ENCODE assay signal across 8 cellular contexts in the genomic region with DNA sequence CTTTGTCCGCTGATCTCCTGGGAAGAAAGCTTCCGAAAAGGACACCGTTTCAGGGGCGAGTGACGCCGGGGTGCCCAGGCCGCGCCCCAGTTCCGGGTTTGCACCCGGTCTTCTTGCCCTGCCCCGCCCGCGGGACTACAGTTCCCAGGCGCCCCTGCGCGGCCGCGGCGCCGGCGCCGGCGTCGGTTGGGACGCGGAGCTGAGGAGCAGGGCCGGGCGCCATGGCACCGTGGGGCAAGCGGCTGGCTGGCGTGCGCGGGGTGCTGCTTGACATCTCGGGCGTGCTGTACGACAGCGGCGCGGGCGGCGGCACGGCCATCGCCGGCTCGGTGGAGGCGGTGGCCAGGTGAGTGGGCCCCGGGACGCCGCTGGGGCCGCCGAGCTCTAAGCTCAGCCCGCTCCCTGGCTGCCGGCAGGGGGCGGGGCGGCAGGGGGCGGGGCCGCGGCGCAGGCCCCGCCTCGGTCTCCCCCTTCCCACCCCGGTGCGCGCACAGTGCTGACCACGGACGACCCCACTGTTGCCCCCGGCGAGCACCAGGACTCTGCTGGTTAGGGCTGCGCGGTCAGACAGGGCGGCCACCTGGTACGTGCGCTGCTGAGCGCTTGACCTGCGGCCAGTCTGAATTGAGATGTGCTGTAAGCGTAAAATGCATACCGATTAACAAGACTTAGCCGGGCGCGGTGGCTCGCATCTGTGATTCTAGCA. TPM values are rescaled to one million over a fixed set of nuclear protein-coding genes. Genes with fewer than 3 reads are reported as not detected.
DNase-seq lines count a peak whose midpoint lies in the region; ATAC-seq and TF ChIP-seq lines count a peak whose summit lies in the region.

A gene with protein sequence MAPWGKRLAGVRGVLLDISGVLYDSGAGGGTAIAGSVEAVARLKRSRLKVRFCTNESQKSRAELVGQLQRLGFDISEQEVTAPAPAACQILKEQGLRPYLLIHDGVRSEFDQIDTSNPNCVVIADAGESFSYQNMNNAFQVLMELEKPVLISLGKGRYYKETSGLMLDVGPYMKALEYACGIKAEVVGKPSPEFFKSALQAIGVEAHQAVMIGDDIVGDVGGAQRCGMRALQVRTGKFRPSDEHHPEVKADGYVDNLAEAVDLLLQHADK (plus strand): TSS at position 182 of the 706 bp plus-strand sequence. CDS start 40 bp downstream, at position 222.

- ATAC-seq in HG03159 (IDR thresholded peaks at IDR 0.05; ENCODE audit: unreplicated experiment) (peak; percentile 92), lower lobe of right lung (peak; percentile 97 to 99)

- H3K4me1 ChIP-seq in duodenal mucosa (ENCODE audit: control insufficient read depth in 1 of 2, insufficient read depth in 2 of 2, low read length in 2 of 2): peaks cover 12 to 18% of the 10 kb centered on the region in 2 donors
- H3K4me1 ChIP-seq in lower lobe of right lung: peaks cover 13% of the 10 kb centered on the region

- peak; percentile 47 for TF ChIP-seq CTCF in lower lobe of right lung (IDR thresholded peaks at IDR 0.05)

- H3K4me3 ChIP-seq in duodenal mucosa (ENCODE audit: low read depth in 1 of 2, low read length in 2 of 2) (peak within 1 kb of the TSS; percentile 82 to 92), lower lobe of right lung (peak within 1 kb of the TSS; percentile 74)

- intact Hi-C loops in lower lobe of right lung (cut with DNase I): no loop called here

- H3K27ac ChIP-seq in duodenal mucosa (ENCODE audit: low read depth, low read length) (peak within 1 kb of the TSS; percentile 84), lower lobe of right lung (peak within 1 kb of the TSS; percentile 76)

- H3K9ac ChIP-seq in duodenal mucosa (ENCODE audit: low read depth in 1 of 2, low read length in 2 of 2): peak within 1 kb of the TSS; percentile 41 to 76

- peaks cover 0 to 5% of the 10 kb centered on the region in 2 donors for H3K27me3 ChIP-seq in duodenal mucosa (ENCODE audit: control insufficient read depth in 1 of 2, insufficient read depth in 2 of 2, low read length in 2 of 2)
- no peaks in the 10 kb centered on the region for H3K27me3 ChIP-seq in lower lobe of right lung (ENCODE audit: low read depth)

- H3K9me3 ChIP-seq in duodenal mucosa (ENCODE audit: control insufficient read depth in 1 of 2, low read length in 2 of 2) (no peaks in the 10 kb centered on the region), lower lobe of right lung (no peaks in the 10 kb centered on the region)

- TF ChIP-seq POLR2A in GM18951 (IDR thresholded peaks at IDR 0.05; ENCODE audit: extremely low read depth, insufficient read depth, insufficient read length): peak; percentile 70

- DNase-seq in Ammon's horn (ENCODE audit: low spot score): peak; percentile 85
- DNase-seq in NCI-H526 (lab: John Stamatoyannopoulos, UW): peak; percentile 7 to 79
- DNase-seq in activated CD4-positive, alpha-beta T cell treated with anti-CD3 and anti-CD28 coated beads, Interleukin-2, amount 50 U/mL, for 4 hours: peak; percentile 77 to 80
- DNase-seq in lower lobe of right lung: peak; percentile 94
- DNase-seq in stimulated activated CD4-positive, alpha-beta T cell treated with anti-CD3 and anti-CD28 coated beads, Interleukin-4, amount 100 ng/mL, for 48 hours (ENCODE audit: low read depth in 2 of 2): peak; percentile 83 to 85

- in situ Hi-C loops in GM18951 (cut with MboI; ENCODE audit: low sequenced_read_pairs, unreplicated experiment): no loop called here

- H3K36me3 ChIP-seq in duodenal mucosa (ENCODE audit: control insufficient read depth in 1 of 2, insufficient read depth in 2 of 2, low read length in 2 of 2): no peaks in the 10 kb centered on the region
- no peaks in the 10 kb centered on the region for H3K36me3 ChIP-seq in lower lobe of right lung

RNA-seq across cellular contexts. Expression of the gene that starts here (rescaled TPM):
- total RNA-seq in lower lobe of right lung: 17.8 TPM

Comparison
In these comparisons a context has a peak if more than half of its experiments do, and no peak if none do; other contexts are left out.
1. Peak in every context shown above with its lines: DNase-seq, ATAC-seq, H3K4me3 ChIP-seq and H3K27ac ChIP-seq.
2. DNase-seq: peak in every context shown above with its lines; median percentile 94 in lower lobe of right lung; 85 in Ammon's horn; 84 in stimulated activated CD4-positive, alpha-beta T cell treated with anti-CD3 and anti-CD28 coated beads, Interleukin-4, amount 100 ng/mL, for 48 hours; 78 in activated CD4-positive, alpha-beta T cell treated with anti-CD3 and anti-CD28 coated beads, Interleukin-2, amount 50 U/mL, for 4 hours; 43 in NCI-H526.